ENCODE assay signal across 16 cellular contexts in genomic region chr4:38601916-38602291, GRCh38.
DNase-seq lines count a peak whose midpoint lies in the region; ATAC-seq and TF ChIP-seq lines count a peak whose summit lies in the region.
"Had no signal": no experiment of that assay in that cellular context is flagged by ENCODE, and none has a peak within 500 bp of the region (broad histone marks: within the 10 kb centered on the region; RNA-seq: fewer than 3 reads in every experiment).

No MANE protein-coding gene starts in this region.

- H3K4me3 ChIP-seq in right atrium auricular region (no peak overlapping the region), heart left ventricle (no peak overlapping the region), RWPE2 (ENCODE audit: severe bottlenecking) (no peak overlapping the region), mesenchymal stem cell (ENCODE audit: insufficient read depth in 1 of 2, low read depth in 1 of 2, low read length in 2 of 2) (no peak overlapping the region), tibial artery (no peak overlapping the region), HAP-1 (no peak overlapping the region)

- H4K8ac ChIP-seq in mesenchymal stem cell (ENCODE audit: low read length): no peak overlapping the region

- no peak overlapping the region for H2BK5ac ChIP-seq in mesenchymal stem cell (ENCODE audit: low read depth, low read length, poor library complexity, severe bottlenecking)

- H3K27me3 ChIP-seq in right atrium auricular region (no peaks in the 10 kb centered on the region), heart left ventricle (no peaks in the 10 kb centered on the region), RWPE2 (ENCODE audit: insufficient read depth, poor library complexity, severe bottlenecking) (no peaks in the 10 kb centered on the region), mesenchymal stem cell (ENCODE audit: control insufficient read depth in 1 of 2, insufficient read depth in 1 of 2, low read length in 2 of 2) (peaks cover 0 to 4% of the 10 kb centered on the region in 2 experiments), tibial artery (no peaks in the 10 kb centered on the region), HAP-1 (ENCODE audit: low read depth) (no peaks in the 10 kb centered on the region)
- H3K27me3 ChIP-seq: BE2C had no signal

- H3K9me3 ChIP-seq in right atrium auricular region (no peaks in the 10 kb centered on the region), heart left ventricle (no peaks in the 10 kb centered on the region), RWPE2 (ENCODE audit: severe bottlenecking) (peaks cover 2% of the 10 kb centered on the region), mesenchymal stem cell (ENCODE audit: control insufficient read depth, low read length) (no peaks in the 10 kb centered on the region), tibial artery (no peaks in the 10 kb centered on the region), HAP-1 (no peaks in the 10 kb centered on the region)
- H3K9me3 ChIP-seq: BE2C had no signal

- no peak overlapping the region for H3K27ac ChIP-seq in right atrium auricular region
- H3K27ac ChIP-seq in heart left ventricle: no peak overlapping the region
- peak overlapping the region; percentile 16 for H3K27ac ChIP-seq in RWPE2 (ENCODE audit: poor library complexity, severe bottlenecking)
- H3K27ac ChIP-seq in mesenchymal stem cell (ENCODE audit: low read length, poor library complexity, severe bottlenecking): no peak overlapping the region
- H3K27ac ChIP-seq in tibial artery: no peak overlapping the region

- H3K4me1 ChIP-seq in right atrium auricular region (peaks cover 0 to 20% of the 10 kb centered on the region in 2 donors), heart left ventricle (peaks cover 0 to 17% (median 1%) of the 10 kb centered on the region in 12 donors), RWPE2 (ENCODE audit: insufficient read depth, poor library complexity, severe bottlenecking) (peaks cover 12% of the 10 kb centered on the region), mesenchymal stem cell (ENCODE audit: control insufficient read depth, insufficient read depth, low read depth, low read length) (no peaks in the 10 kb centered on the region), tibial artery (no peaks in the 10 kb centered on the region), HAP-1 (no peaks in the 10 kb centered on the region)
- H3K4me1 ChIP-seq: BE2C had no signal

- no peak for TF ChIP-seq POLR2A in heart left ventricle (IDR thresholded peaks at IDR 0.05)

- H3K36me3 ChIP-seq in right atrium auricular region: no peaks in the 10 kb centered on the region
- H3K36me3 ChIP-seq in heart left ventricle: no peaks in the 10 kb centered on the region
- H3K36me3 ChIP-seq in RWPE2 (ENCODE audit: low read depth): no peaks in the 10 kb centered on the region
- no peaks in the 10 kb centered on the region for H3K36me3 ChIP-seq in mesenchymal stem cell (ENCODE audit: control insufficient read depth in 1 of 2, insufficient read depth in 2 of 2, low read depth in 1 of 2, low read length in 2 of 2)
- H3K36me3 ChIP-seq in tibial artery: no peaks in the 10 kb centered on the region
- H3K36me3 ChIP-seq in HAP-1 (replicated peaks): no peaks in the 10 kb centered on the region
- H3K36me3 ChIP-seq: BE2C had no signal

- H2AFZ ChIP-seq in mesenchymal stem cell (ENCODE audit: low read depth, low read length): no peak overlapping the region

- no peak overlapping the region for H3K14ac ChIP-seq in mesenchymal stem cell (ENCODE audit: low read length in 2 of 2)

- no peak overlapping the region for H3K4me2 ChIP-seq in mesenchymal stem cell (ENCODE audit: low read length, poor library complexity, severe bottlenecking)

- DNase-seq in right atrium auricular region (ENCODE audit: low spot score) (peak; percentile 28), heart left ventricle (no peak), RWPE2 (ENCODE audit: low spot score) (no peak), mesenchymal stem cell (no peak), tibial artery (no peak), HAP-1 (ENCODE audit: low spot score in 2 of 2) (no peak)
- DNase-seq: ACHN; BE2C; CD4-positive, CD25-positive, alpha-beta regulatory T cell; CD8-positive, alpha-beta memory T cell; DMS 273 treated with DMSO at 0.1 percent for 48 hours; DMS79; GDM1; GOT3; H7 had no signal

- H3K9ac ChIP-seq in mesenchymal stem cell (ENCODE audit: low read length): no peak overlapping the region

- intact Hi-C loops in heart left ventricle (cut with DNase I): no loop called here
- intact Hi-C loops in tibial artery (cut with DNase I; ENCODE audit: low total_unique reads): no loop called here

- H2BK120ac ChIP-seq in mesenchymal stem cell (ENCODE audit: low read depth, low read length): no peak overlapping the region

- H2AK5ac ChIP-seq in mesenchymal stem cell (ENCODE audit: low read length, severe bottlenecking): no peak overlapping the region

- H4K91ac ChIP-seq in mesenchymal stem cell (ENCODE audit: low read length): no peak overlapping the region

- ATAC-seq in heart left ventricle: no peak
- ATAC-seq in RWPE2 (ENCODE audit: low read depth): no peak
- ATAC-seq in HG02571 (IDR thresholded peaks at IDR 0.05; ENCODE audit: unreplicated experiment): no peak

- no peak overlapping the region for H3K4ac ChIP-seq in mesenchymal stem cell (ENCODE audit: low read depth in 1 of 2, low read length in 2 of 2)

- no peak overlapping the region for H3K23ac ChIP-seq in mesenchymal stem cell (ENCODE audit: low read length in 2 of 2)

- peak overlapping the region; percentile 12 to 28 for H3K18ac ChIP-seq in mesenchymal stem cell (ENCODE audit: low read depth in 1 of 2, low read length in 2 of 2)

- no peak for TF ChIP-seq CTCF in right atrium auricular region (IDR thresholded peaks at IDR 0.05)
- TF ChIP-seq CTCF in heart left ventricle (IDR thresholded peaks at IDR 0.05): no peak
- no peak for TF ChIP-seq CTCF in RWPE2 (IDR thresholded peaks at IDR 0.05; ENCODE audit: poor library complexity, severe bottlenecking)
- TF ChIP-seq CTCF in tibial artery (IDR thresholded peaks at IDR 0.05): no peak

- WGBS in heart left ventricle, 4 donors: 88 to 96% (median 89%) methylated on average over 3 of the region's 3 CpGs
- 65% methylated on average over 3 of the region's 3 CpGs for WGBS in mesenchymal stem cell

- no peak overlapping the region for H2BK15ac ChIP-seq in mesenchymal stem cell (ENCODE audit: low read depth, poor library complexity, severe bottlenecking)

- H2BK12ac ChIP-seq in mesenchymal stem cell (ENCODE audit: low read length in 2 of 2): peak overlapping the region; percentile 44 to 65

- in situ Hi-C loops in HAP-1 (cut with MboI; ENCODE audit: low sequenced_read_pairs): no loop called here

- H3K79me1 ChIP-seq in mesenchymal stem cell (replicated peaks; ENCODE audit: low read length, poor library complexity, severe bottlenecking): no peaks in the 10 kb centered on the region
